Comparison of ENCODE assay signal across 8 cellular contexts in the genomic region with DNA sequence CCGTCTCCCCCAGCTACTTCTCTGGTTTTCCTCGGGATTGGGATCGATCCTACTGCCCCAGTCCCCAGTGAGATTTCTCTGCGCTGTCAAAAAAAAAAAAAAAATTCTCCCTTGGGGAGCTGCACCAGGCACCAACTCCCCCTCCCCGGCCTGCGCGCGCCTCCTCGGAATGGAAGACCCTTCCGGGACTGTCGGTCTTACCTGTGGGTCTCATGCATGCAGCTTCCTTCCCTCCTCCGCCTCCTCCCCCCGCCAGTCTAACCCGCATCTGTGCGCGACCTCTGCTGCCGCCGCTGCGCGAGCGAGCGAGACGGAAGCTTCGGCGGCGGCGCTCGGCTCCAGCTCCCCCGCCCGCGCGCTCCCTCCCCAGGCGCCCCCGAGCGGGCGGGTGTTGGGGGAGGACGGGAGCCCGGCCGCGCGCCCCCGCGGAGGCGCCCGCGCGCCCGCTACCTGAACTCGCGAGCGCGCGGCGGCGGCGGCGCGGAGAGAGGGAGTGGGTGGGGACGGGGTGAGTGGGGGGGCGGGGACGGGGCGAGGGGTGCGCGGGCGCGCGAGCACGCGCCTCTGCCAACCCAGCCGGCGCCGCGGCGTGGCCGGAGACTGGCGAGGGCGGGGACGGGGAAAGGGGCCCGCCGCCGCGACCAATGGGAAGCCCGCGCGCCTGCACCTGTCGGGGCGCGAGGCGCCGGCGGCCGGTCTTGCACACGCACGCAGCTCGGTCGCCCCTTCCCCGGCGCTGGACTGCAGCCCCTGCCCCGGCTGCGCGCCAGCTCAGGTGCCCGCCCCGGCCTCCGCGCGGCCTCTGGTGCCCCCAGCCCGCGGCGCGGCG.
DNase-seq lines count a peak whose midpoint lies in the region; ATAC-seq lines count a peak whose summit lies in the region.

TSS of gene SUSD4 (minus strand) at position 321 of the 829 bp plus-strand sequence. CDS start 751 bp downstream, outside the sequence.

- H3K9ac ChIP-seq in duodenal mucosa (ENCODE audit: low read depth in 1 of 2, low read length in 2 of 2): no peak within 1 kb of the TSS

- H3K4me1 ChIP-seq in duodenal mucosa (ENCODE audit: control insufficient read depth in 1 of 2, insufficient read depth in 2 of 2, low read length in 2 of 2): peaks cover 2 to 9% of the 10 kb centered on the region in 2 donors

- H3K27me3 ChIP-seq in duodenal mucosa (ENCODE audit: control insufficient read depth in 1 of 2, insufficient read depth in 2 of 2, low read length in 2 of 2): peaks cover 39 to 47% of the 10 kb centered on the region in 2 donors

- peak within 1 kb of the TSS; percentile 56 to 65 for H3K4me3 ChIP-seq in duodenal mucosa (ENCODE audit: low read depth in 1 of 2, low read length in 2 of 2)

- no peaks in the 10 kb centered on the region for H3K36me3 ChIP-seq in duodenal mucosa (ENCODE audit: control insufficient read depth in 1 of 2, insufficient read depth in 2 of 2, low read length in 2 of 2)

- DNase-seq in CD1c-positive myeloid dendritic cell (ENCODE audit: extremely low spot score): peak; percentile 59
- peak; percentile 92 for DNase-seq in NCI-H2171 (lab: John Stamatoyannopoulos, UW)
- DNase-seq in activated CD4-positive, alpha-beta T cell treated with anti-CD3 and anti-CD28 coated beads, Interleukin-2, amount 50 U/mL, for 4 hours: peak; percentile 61 to 71
- DNase-seq in middle frontal gyrus (ENCODE audit: extremely low spot score, low spot score): peak; percentile 38
- peak; percentile 51 for DNase-seq in stimulated activated CD8-positive, alpha-beta memory T cell treated with anti-CD3 and anti-CD28 coated beads, Interleukin-15, amount 100 ng/mL, for 4 hours (ENCODE audit: low read depth in 2 of 2)
- no peak for DNase-seq in hepatic stellate cell (ENCODE audit: low spot score)

- H3K9me3 ChIP-seq in duodenal mucosa (ENCODE audit: control insufficient read depth in 1 of 2, low read length in 2 of 2): no peaks in the 10 kb centered on the region

- peak; percentile 65 for ATAC-seq in GM21723 (IDR thresholded peaks at IDR 0.05; ENCODE audit: unreplicated experiment)

- no peak within 1 kb of the TSS for H3K27ac ChIP-seq in duodenal mucosa (ENCODE audit: low read depth, low read length)
